In the genomic region with DNA sequence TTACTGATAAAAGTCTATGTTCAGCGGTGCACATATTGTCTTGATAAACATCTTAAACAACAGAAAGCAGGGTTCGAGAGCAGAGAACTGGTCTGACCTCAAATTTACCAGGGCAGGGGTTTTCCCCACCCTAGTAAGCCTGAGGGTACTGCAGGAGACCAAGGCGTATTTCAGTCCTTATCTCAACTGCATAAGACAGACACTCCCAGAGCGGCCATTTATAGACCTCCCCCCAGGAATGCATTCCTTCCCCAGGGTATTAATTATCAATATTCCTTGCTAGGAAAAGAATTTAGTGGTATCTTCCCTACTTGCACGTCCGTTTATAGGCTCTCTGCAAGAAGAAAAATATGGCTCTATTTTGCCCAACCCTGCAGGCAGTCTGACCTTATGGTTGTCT, we compare ENCODE assay signal across 3 cellular contexts. TPM values are rescaled to one million over a fixed set of nuclear protein-coding genes. Genes with fewer than 3 reads are reported as not detected.
"Had no signal": no experiment of that assay in that cellular context is flagged by ENCODE, and none has a peak within 500 bp of the region (broad histone marks: within the 10 kb centered on the region; RNA-seq: fewer than 3 reads in every experiment).

No MANE protein-coding gene starts in this region.

RNA-seq across cellular contexts. Expression of a gene that starts 52.2 kb away (rescaled TPM):
- total RNA-seq: lung microvascular endothelial cell had no signal
- polyA plus RNA-seq: immature natural killer cell; naive thymus-derived CD8-positive, alpha-beta T cell had no signal
